Comparison of ENCODE assay signal across 15 cellular contexts in genomic region chr14:101076451-101077220, GRCh38.
A peak's percentile ranks its signal among the peaks of the same experiment; 100 is the strongest.
DNase-seq lines count a peak whose midpoint lies in the region; ATAC-seq and TF ChIP-seq lines count a peak whose summit lies in the region.
"Had no signal": no experiment of that assay in that cellular context is flagged by ENCODE, and none has a peak within 500 bp of the region (broad histone marks: within the 10 kb centered on the region; RNA-seq: fewer than 3 reads in every experiment).

No MANE protein-coding gene starts in this region.

- H3K27me3 Mint-ChIP-seq in activated CD8-positive, alpha-beta memory T cell treated with anti-CD3 and anti-CD28 coated beads, Interleukin-2, amount 10 ng/mL, durations not matched to agents 7 days and 5 days = peaks cover 47% of the 10 kb centered on the region
- peaks cover 20% of the 10 kb centered on the region for H3K27me3 Mint-ChIP-seq in mesothelial cell of epicardium (ENCODE audit: low read depth)

- ATAC-seq in activated CD8-positive, alpha-beta memory T cell treated with anti-CD3 and anti-CD28 coated beads, Interleukin-2, amount 10 ng/mL, durations not matched to agents 7 days and 5 days = no peak
- ATAC-seq: activated T-helper 17 cell treated with anti-CD3 and anti-CD28 coated beads, Interleukin-2, amount 50 U/mL, for 72 hours; effector memory CD8-positive, alpha-beta T cell; gastrocnemius medialis had no signal

- peak overlapping the region; percentile 47 for H3K4me3 ChIP-seq in coronary artery
- no peak overlapping the region for H3K4me3 ChIP-seq in suprapubic skin
- H3K4me3 ChIP-seq: gastrocnemius medialis had no signal

- H3K27ac Mint-ChIP-seq in activated CD8-positive, alpha-beta memory T cell treated with anti-CD3 and anti-CD28 coated beads, Interleukin-2, amount 10 ng/mL, durations not matched to agents 7 days and 5 days = no peak overlapping the region
- no peak overlapping the region for H3K27ac Mint-ChIP-seq in mesothelial cell of epicardium
- H3K27ac Mint-ChIP-seq: activated CD4-positive, alpha-beta T cell treated with anti-CD3 and anti-CD28 coated beads, Interleukin-2, amount 10 ng/mL, durations not matched to agents 24 days and 14 days; activated T-helper 17 cell treated with anti-CD3 and anti-CD28 coated beads, Interleukin-2, amount 50 U/mL, for 72 hours; effector memory CD8-positive, alpha-beta T cell had no signal

- no peaks in the 10 kb centered on the region for H3K9me3 Mint-ChIP-seq in activated CD8-positive, alpha-beta memory T cell treated with anti-CD3 and anti-CD28 coated beads, Interleukin-2, amount 10 ng/mL, durations not matched to agents 7 days and 5 days (ENCODE audit: low read depth)
- peaks cover 16% of the 10 kb centered on the region for H3K9me3 Mint-ChIP-seq in mesothelial cell of epicardium
- H3K9me3 Mint-ChIP-seq: activated CD4-positive, alpha-beta T cell treated with anti-CD3 and anti-CD28 coated beads, Interleukin-2, amount 10 ng/mL, durations not matched to agents 24 days and 14 days; activated T-helper 17 cell treated with anti-CD3 and anti-CD28 coated beads, Interleukin-2, amount 50 U/mL, for 72 hours; effector memory CD8-positive, alpha-beta T cell had no signal

- H3K27me3 ChIP-seq in suprapubic skin = peaks cover 56% of the 10 kb centered on the region

- no peaks in the 10 kb centered on the region for H3K9me3 ChIP-seq in suprapubic skin
- H3K9me3 ChIP-seq: gastrocnemius medialis had no signal

- peaks cover 17% of the 10 kb centered on the region for H3K4me1 ChIP-seq in suprapubic skin

- TF ChIP-seq POLR2A in suprapubic skin (IDR thresholded peaks at IDR 0.05) = no peak

- no peak for TF ChIP-seq EP300 in suprapubic skin (IDR thresholded peaks at IDR 0.05)

- no peaks in the 10 kb centered on the region for H3K36me3 Mint-ChIP-seq in activated CD8-positive, alpha-beta memory T cell treated with anti-CD3 and anti-CD28 coated beads, Interleukin-2, amount 10 ng/mL, durations not matched to agents 7 days and 5 days
- no peaks in the 10 kb centered on the region for H3K36me3 Mint-ChIP-seq in mesothelial cell of epicardium

- WGBS in suprapubic skin = 76% methylated on average over 23 of the region's 30 CpGs

- H3K4me1 Mint-ChIP-seq in activated CD8-positive, alpha-beta memory T cell treated with anti-CD3 and anti-CD28 coated beads, Interleukin-2, amount 10 ng/mL, durations not matched to agents 7 days and 5 days = no peaks in the 10 kb centered on the region
- peaks cover 37% of the 10 kb centered on the region for H3K4me1 Mint-ChIP-seq in mesothelial cell of epicardium
- H3K4me1 Mint-ChIP-seq: activated T-helper 17 cell treated with anti-CD3 and anti-CD28 coated beads, Interleukin-2, amount 50 U/mL, for 72 hours had no signal

- H3K27ac ChIP-seq in coronary artery (no peak overlapping the region), suprapubic skin (no peak overlapping the region)
- H3K27ac ChIP-seq: gastrocnemius medialis had no signal

- H3K36me3 ChIP-seq in suprapubic skin = no peaks in the 10 kb centered on the region
- H3K36me3 ChIP-seq: gastrocnemius medialis had no signal

- peak; percentile 21 for DNase-seq in activated CD8-positive, alpha-beta memory T cell treated with anti-CD3 and anti-CD28 coated beads, Interleukin-2, amount 10 ng/mL, durations not matched to agents 7 days and 5 days
- DNase-seq in activated CD8-positive, alpha-beta memory T cell treated with anti-CD3 and anti-CD28 coated beads, Interleukin-2, amount 50 U/mL, for 48 hours = no peak
- peak; percentile 52 for DNase-seq in coronary artery (ENCODE audit: low spot score)
- peak in 1 of 2 experiments; percentile 37 for DNase-seq in mesothelial cell of epicardium (ENCODE audit: low spot score in 2 of 2, unreplicated experiment in 2 of 2)
- DNase-seq in suprapubic skin (ENCODE audit: low spot score in 2 of 2) = peak; percentile 44 to 59
- no peak for DNase-seq in dedifferentiated amniotic fluid mesenchymal stem cell (ENCODE audit: extremely low spot score)
- no peak for DNase-seq in Kasumi-1 (lab: John Stamatoyannopoulos, UW)
- DNase-seq in NCI-H82 (lab: John Stamatoyannopoulos, UW) = no peak
- DNase-seq: activated CD4-positive, alpha-beta T cell treated with anti-CD3 and anti-CD28 coated beads, Interleukin-2, amount 10 ng/mL, durations not matched to agents 24 days and 14 days; effector memory CD8-positive, alpha-beta T cell; gastrocnemius medialis; Karpas-422; NCI-H1694; T-helper 2 cell had no signal

- CTCF ChIA-PET in activated CD8-positive, alpha-beta memory T cell treated with anti-CD3 and anti-CD28 coated beads, Interleukin-2, amount 10 ng/mL, durations not matched to agents 7 days and 5 days (lab: Charles Lee) = no interaction called here

- H3K4me3 Mint-ChIP-seq in activated CD8-positive, alpha-beta memory T cell treated with anti-CD3 and anti-CD28 coated beads, Interleukin-2, amount 10 ng/mL, durations not matched to agents 7 days and 5 days = no peak overlapping the region
- H3K4me3 Mint-ChIP-seq in mesothelial cell of epicardium = peak overlapping the region; percentile 68
- H3K4me3 Mint-ChIP-seq: activated CD4-positive, alpha-beta T cell treated with anti-CD3 and anti-CD28 coated beads, Interleukin-2, amount 10 ng/mL, durations not matched to agents 24 days and 14 days; activated T-helper 17 cell treated with anti-CD3 and anti-CD28 coated beads, Interleukin-2, amount 50 U/mL, for 72 hours; effector memory CD8-positive, alpha-beta T cell had no signal

- TF ChIP-seq CTCF in coronary artery (IDR thresholded peaks at IDR 0.05) (no peak), mesothelial cell of epicardium (IDR thresholded peaks at IDR 0.05; ENCODE audit: unreplicated experiment) (no peak), suprapubic skin (IDR thresholded peaks at IDR 0.05) (no peak)

Comparison
In these comparisons a context has a peak if more than half of its experiments do, and no peak if none do; other contexts are left out.
1. DNase-seq: peak in activated CD8-positive, alpha-beta memory T cell treated with anti-CD3 and anti-CD28 coated beads, Interleukin-2, amount 10 ng/mL, durations not matched to agents 7 days and 5 days (single experiment), coronary artery (single experiment) and suprapubic skin (2 of 2); none in activated CD8-positive, alpha-beta memory T cell treated with anti-CD3 and anti-CD28 coated beads, Interleukin-2, amount 50 U/mL, for 48 hours (single experiment), dedifferentiated amniotic fluid mesenchymal stem cell (single experiment), Kasumi-1 (0 of 2) and NCI-H82 (single experiment).